18 cellular contexts compared by ENCODE assay signal in genomic region chr9:84702469-84702868, GRCh38.
"Had no signal": no experiment of that assay in that cellular context is flagged by ENCODE, and none has a peak within 500 bp of the region (broad histone marks: within the 10 kb centered on the region; RNA-seq: fewer than 3 reads in every experiment).

No MANE protein-coding gene starts in this region.

- ATAC-seq: activated CD8-positive, alpha-beta T cell treated with anti-CD3 and anti-CD28 coated beads, Interleukin-2, amount 10 ng/mL, durations not matched to agents 7 days and 5 days; activated T-cell treated with anti-CD3 and anti-CD28 coated beads, Interleukin-2, amount 50 U/mL, for 4 hours; left lung; naive thymus-derived CD4-positive, alpha-beta T cell; right lobe of liver had no signal

- H3K4me1 ChIP-seq: breast epithelium, left lung, right lobe of liver, stomach had no signal

- FAIRE-seq: astrocyte had no signal

- H3K4me3 ChIP-seq: breast epithelium, left lung, right lobe of liver, smooth muscle cell, stomach had no signal

- DNase-seq: activated CD4-positive, alpha-beta T cell treated with anti-CD3 and anti-CD28 coated beads, Interleukin-2, amount 10 ng/mL, durations not matched to agents 7 days and 5 days; activated CD8-positive, alpha-beta memory T cell treated with anti-CD3 and anti-CD28 coated beads, Interleukin-2, amount 50 U/mL, for 4 hours; activated CD8-positive, alpha-beta T cell treated with anti-CD3 and anti-CD28 coated beads, Interleukin-2, amount 10 ng/mL, durations not matched to agents 7 days and 5 days; activated effector memory CD4-positive, alpha-beta T cell treated with Interleukin-2 at 50 U/mL for 16 hours; activated naive CD4-positive, alpha-beta T cell treated with anti-CD3 and anti-CD28 coated beads, Interleukin-2, amount 50 U/mL, for 16 hours; activated T-cell treated with anti-CD3 and anti-CD28 coated beads, Interleukin-2, amount 50 U/mL, for 4 hours; endodermal cell; foreskin fibroblast; left lung; naive thymus-derived CD4-positive, alpha-beta T cell; right lobe of liver; stimulated activated CD4-positive, alpha-beta T cell treated with anti-CD3 and anti-CD28 coated beads, Interleukin-4, amount 100 ng/mL, for 1 hour; stomach; T1000 had no signal

- H3K9me3 ChIP-seq: breast epithelium, left lung, right lobe of liver, stomach had no signal

- H3K27me3 ChIP-seq: breast epithelium, right lobe of liver had no signal

- H3K27ac ChIP-seq: epithelial cell of prostate, left lung, right lobe of liver, stomach had no signal

- H3K36me3 ChIP-seq: breast epithelium, left lung, right lobe of liver, stomach had no signal
